ENCODE assay signal across 19 cellular contexts in genomic region chr14:85250369-85250768, GRCh38.
DNase-seq lines count a peak whose midpoint lies in the region; ATAC-seq, FAIRE-seq and TF ChIP-seq lines count a peak whose summit lies in the region.
"Had no signal": no experiment of that assay in that cellular context is flagged by ENCODE, and none has a peak within 500 bp of the region (broad histone marks: within the 10 kb centered on the region; RNA-seq: fewer than 3 reads in every experiment).

No MANE protein-coding gene starts in this region.

- no peak overlapping the region for H3K9ac ChIP-seq in endothelial cell of umbilical vein (replicated peaks; ENCODE audit: extremely low read depth, insufficient read depth, low read length)
- H3K9ac ChIP-seq: BLaER1 treated with 17β-estradiol and CSF1 and Interleukin-3, amounts not matched to agents 10 nM and 100 nM had no signal

- CTCF ChIA-PET in endothelial cell of umbilical vein (lab: Charles Lee) = interaction anchor here (0.6 kb wide), 1 partner anchor 88 kb away, joined by 3 read pairs; no protein-coding TSS in a partner anchor
- CTCF ChIA-PET in activated CD8-positive, alpha-beta T cell treated with anti-CD3 and anti-CD28 coated beads, Interleukin-2, amount 10 ng/mL, durations not matched to agents 7 days and 5 days (lab: Charles Lee) = no interaction called here

- no peaks in the 10 kb centered on the region for H3K27me3 Mint-ChIP-seq in progenitor cell of endocrine pancreas
- H3K27me3 Mint-ChIP-seq in activated CD8-positive, alpha-beta T cell treated with anti-CD3 and anti-CD28 coated beads, Interleukin-2, amount 10 ng/mL, durations not matched to agents 7 days and 5 days (ENCODE audit: low read depth) = no peaks in the 10 kb centered on the region
- H3K27me3 Mint-ChIP-seq: activated naive CD8-positive, alpha-beta T cell treated with anti-CD3 and anti-CD28 coated beads, Interleukin-2, amount 10 ng/mL, durations not matched to agents 7 days and 5 days; T-cell had no signal

- ATAC-seq in HG03095 (IDR thresholded peaks at IDR 0.05; ENCODE audit: unreplicated experiment) (no peak), mucosa of descending colon (no peak), GM18498 (IDR thresholded peaks at IDR 0.05; ENCODE audit: unreplicated experiment) (no peak)
- ATAC-seq in activated CD8-positive, alpha-beta T cell treated with anti-CD3 and anti-CD28 coated beads, Interleukin-2, amount 10 ng/mL, durations not matched to agents 7 days and 5 days = no peak
- ATAC-seq: PC-3; stimulated activated effector memory CD8-positive, alpha-beta T cell treated with anti-CD3 and anti-CD28 coated beads, Interleukin-12 subunit alpha, Interleukin-12 subunit beta, amount 100 ng/mL, for 72 hours; T-cell had no signal

- TF ChIP-seq POLR2A in endothelial cell of umbilical vein (IDR thresholded peaks at IDR 0.05; ENCODE audit: low read depth, low read length) = no peak

- peak overlapping the region; percentile 37 for H3K27ac Mint-ChIP-seq in progenitor cell of endocrine pancreas
- H3K27ac Mint-ChIP-seq in activated CD8-positive, alpha-beta T cell treated with anti-CD3 and anti-CD28 coated beads, Interleukin-2, amount 10 ng/mL, durations not matched to agents 7 days and 5 days = no peak overlapping the region
- H3K27ac Mint-ChIP-seq: activated naive CD8-positive, alpha-beta T cell treated with anti-CD3 and anti-CD28 coated beads, Interleukin-2, amount 10 ng/mL, durations not matched to agents 7 days and 5 days; stimulated activated effector memory CD8-positive, alpha-beta T cell treated with anti-CD3 and anti-CD28 coated beads, Interleukin-12 subunit alpha, Interleukin-12 subunit beta, amount 100 ng/mL, for 72 hours; T-cell had no signal

- no peaks in the 10 kb centered on the region for H3K27me3 ChIP-seq in endothelial cell of umbilical vein (ENCODE audit: control insufficient read depth in 2 of 2, insufficient read depth in 2 of 2, low read length in 2 of 2)
- H3K27me3 ChIP-seq: BLaER1 treated with 17β-estradiol and CSF1 and Interleukin-3, amounts not matched to agents 10 nM and 100 nM; upper lobe of left lung had no signal

- no peaks in the 10 kb centered on the region for H3K9me3 ChIP-seq in endothelial cell of umbilical vein (replicated peaks; ENCODE audit: control insufficient read depth, insufficient read depth, low read length)
- no peaks in the 10 kb centered on the region for H3K9me3 ChIP-seq in mucosa of descending colon
- H3K9me3 ChIP-seq: upper lobe of left lung had no signal

- no peaks in the 10 kb centered on the region for H3K79me2 ChIP-seq in endothelial cell of umbilical vein (ENCODE audit: control insufficient read depth, insufficient read depth, low read length)

- TF ChIP-seq CTCF in endothelial cell of umbilical vein (IDR thresholded peaks at IDR 0.05; ENCODE audit: extremely low read depth in 1 of 2, insufficient read depth in 1 of 2, low read depth in 1 of 2, low read length in 2 of 2) = no peak
- TF ChIP-seq CTCF in progenitor cell of endocrine pancreas (IDR thresholded peaks at IDR 0.05; ENCODE audit: unreplicated experiment) = no peak
- TF ChIP-seq CTCF in mucosa of descending colon (IDR thresholded peaks at IDR 0.05) = no peak

- no peak overlapping the region for H3K4me3 Mint-ChIP-seq in progenitor cell of endocrine pancreas (ENCODE audit: low read depth)
- H3K4me3 Mint-ChIP-seq in activated CD8-positive, alpha-beta T cell treated with anti-CD3 and anti-CD28 coated beads, Interleukin-2, amount 10 ng/mL, durations not matched to agents 7 days and 5 days = no peak overlapping the region
- H3K4me3 Mint-ChIP-seq: activated naive CD8-positive, alpha-beta T cell treated with anti-CD3 and anti-CD28 coated beads, Interleukin-2, amount 10 ng/mL, durations not matched to agents 7 days and 5 days; stimulated activated effector memory CD8-positive, alpha-beta T cell treated with anti-CD3 and anti-CD28 coated beads, Interleukin-12 subunit alpha, Interleukin-12 subunit beta, amount 100 ng/mL, for 72 hours; T-cell had no signal

- H3K27ac ChIP-seq in endothelial cell of umbilical vein (ENCODE audit: insufficient read depth, low read depth, low read length) = peak overlapping the region; percentile 2
- H3K27ac ChIP-seq: BLaER1 treated with 17β-estradiol and CSF1 and Interleukin-3, amounts not matched to agents 10 nM and 100 nM; epithelial cell of prostate; upper lobe of left lung had no signal

- peak; percentile 42 for DNase-seq in OCI-M1 (lab: John Stamatoyannopoulos, UW)
- peak; percentile 78 for DNase-seq in endothelial cell of umbilical vein (ENCODE audit: low read depth, low spot score)
- DNase-seq in progenitor cell of endocrine pancreas (ENCODE audit: low spot score, unreplicated experiment) = no peak
- no peak for DNase-seq in activated CD8-positive, alpha-beta T cell treated with anti-CD3 and anti-CD28 coated beads, Interleukin-2, amount 10 ng/mL, durations not matched to agents 7 days and 5 days
- DNase-seq in mucosa of descending colon = no peak
- DNase-seq: activated CD4-positive, CD25-positive, alpha-beta regulatory T cell treated with anti-CD3 and anti-CD28 coated beads, Interleukin-2, amount 50 U/mL, for 72 hours; activated naive CD8-positive, alpha-beta T cell treated with anti-CD3 and anti-CD28 coated beads, Interleukin-2, amount 10 ng/mL, durations not matched to agents 7 days and 5 days; central memory CD4-positive, alpha-beta T cell; head of caudate nucleus; MM.1S; PC-3; T-cell; upper lobe of left lung had no signal

- no TSS peak for BruUV-seq in endothelial cell of umbilical vein (replicated peaks; lab: Mats Ljungman, UMichigan)

- TF ChIP-seq RAD21 in Ishikawa (IDR thresholded peaks at IDR 0.05; ENCODE audit: low read depth) = no peak

- no peaks in the 10 kb centered on the region for H4K20me1 ChIP-seq in endothelial cell of umbilical vein (replicated peaks; ENCODE audit: control insufficient read depth, extremely low read depth, insufficient read depth, low read length)
- H4K20me1 ChIP-seq: BLaER1 treated with 17β-estradiol and CSF1 and Interleukin-3, amounts not matched to agents 10 nM and 100 nM had no signal

- dilution Hi-C loops in endothelial cell of umbilical vein (cut with MboI; ENCODE audit: extremely low pct_ligation_motif_present, low sequenced_read_pairs) = no loop called here

- H3K4me3 ChIP-seq in endothelial cell of umbilical vein (replicated peaks in 1 of 3; ENCODE audit: insufficient read depth in 1 of 3, low read depth in 1 of 3, low read length in 3 of 3) (no peak overlapping the region), mucosa of descending colon (no peak overlapping the region)
- H3K4me3 ChIP-seq: BLaER1 treated with 17β-estradiol and CSF1 and Interleukin-3, amounts not matched to agents 10 nM and 100 nM; upper lobe of left lung had no signal

- TF ChIP-seq EP300 in Ishikawa (IDR thresholded peaks at IDR 0.05; ENCODE audit: borderline replicate concordance) = peak; percentile 59; the same call in 1 of the 2 replicates

- H3K4me1 ChIP-seq in endothelial cell of umbilical vein (ENCODE audit: control insufficient read depth, extremely low read depth, insufficient read depth, low read length) (peaks cover 19% of the 10 kb centered on the region), mucosa of descending colon (ENCODE audit: low read depth) (no peaks in the 10 kb centered on the region)
- H3K4me1 ChIP-seq: BLaER1 treated with 17β-estradiol and CSF1 and Interleukin-3, amounts not matched to agents 10 nM and 100 nM had no signal

- H2AFZ ChIP-seq in endothelial cell of umbilical vein (ENCODE audit: low read depth, low read length) = no peak overlapping the region

- peak overlapping the region; percentile 3 for H3K4me2 ChIP-seq in endothelial cell of umbilical vein (ENCODE audit: insufficient read depth, low read length)
- H3K4me2 ChIP-seq: BLaER1 treated with 17β-estradiol and CSF1 and Interleukin-3, amounts not matched to agents 10 nM and 100 nM had no signal

- peaks cover 3% of the 10 kb centered on the region for H3K9me3 Mint-ChIP-seq in progenitor cell of endocrine pancreas (ENCODE audit: low read depth)
- peaks cover 6% of the 10 kb centered on the region for H3K9me3 Mint-ChIP-seq in activated CD8-positive, alpha-beta T cell treated with anti-CD3 and anti-CD28 coated beads, Interleukin-2, amount 10 ng/mL, durations not matched to agents 7 days and 5 days (ENCODE audit: insufficient read depth)

- H3K9me1 ChIP-seq in endothelial cell of umbilical vein (replicated peaks; ENCODE audit: control insufficient read depth, extremely low read depth, insufficient read depth, low read length) = no peaks in the 10 kb centered on the region

- intact Hi-C loops in endothelial cell of umbilical vein (cut with micrococcal nuclease) = loop anchor here (2.0 to 5.0 kb wide), 2 partner anchors 222 to 278 kb away; no protein-coding TSS in a partner anchor
- intact Hi-C loops in mucosa of descending colon (cut with DNase I, micrococcal nuclease) = no loop called here

- H3K36me3 Mint-ChIP-seq in progenitor cell of endocrine pancreas (ENCODE audit: insufficient read depth) = no peaks in the 10 kb centered on the region
- H3K36me3 Mint-ChIP-seq in activated CD8-positive, alpha-beta T cell treated with anti-CD3 and anti-CD28 coated beads, Interleukin-2, amount 10 ng/mL, durations not matched to agents 7 days and 5 days (ENCODE audit: low read depth) = no peaks in the 10 kb centered on the region
- H3K36me3 Mint-ChIP-seq: activated naive CD8-positive, alpha-beta T cell treated with anti-CD3 and anti-CD28 coated beads, Interleukin-2, amount 10 ng/mL, durations not matched to agents 7 days and 5 days; stimulated activated effector memory CD8-positive, alpha-beta T cell treated with anti-CD3 and anti-CD28 coated beads, Interleukin-12 subunit alpha, Interleukin-12 subunit beta, amount 100 ng/mL, for 72 hours; T-cell had no signal

- POLR2A ChIA-PET in endothelial cell of umbilical vein (lab: Charles Lee) = no interaction called here
- POLR2A ChIA-PET in activated CD8-positive, alpha-beta T cell treated with anti-CD3 and anti-CD28 coated beads, Interleukin-2, amount 10 ng/mL, durations not matched to agents 7 days and 5 days (lab: Charles Lee) = no interaction called here

- no peak for FAIRE-seq in endothelial cell of umbilical vein (lab: Jason Lieb, UNC)

- peaks cover 17% of the 10 kb centered on the region for H3K4me1 Mint-ChIP-seq in progenitor cell of endocrine pancreas (ENCODE audit: low read depth)
- H3K4me1 Mint-ChIP-seq in activated CD8-positive, alpha-beta T cell treated with anti-CD3 and anti-CD28 coated beads, Interleukin-2, amount 10 ng/mL, durations not matched to agents 7 days and 5 days (ENCODE audit: low read depth) = no peaks in the 10 kb centered on the region
- H3K4me1 Mint-ChIP-seq: activated naive CD8-positive, alpha-beta T cell treated with anti-CD3 and anti-CD28 coated beads, Interleukin-2, amount 10 ng/mL, durations not matched to agents 7 days and 5 days; stimulated activated effector memory CD8-positive, alpha-beta T cell treated with anti-CD3 and anti-CD28 coated beads, Interleukin-12 subunit alpha, Interleukin-12 subunit beta, amount 100 ng/mL, for 72 hours; T-cell had no signal

- no peaks in the 10 kb centered on the region for H3K36me3 ChIP-seq in endothelial cell of umbilical vein (ENCODE audit: control insufficient read depth in 2 of 2, extremely low read depth in 1 of 2, insufficient read depth in 2 of 2, low read length in 2 of 2)
- no peaks in the 10 kb centered on the region for H3K36me3 ChIP-seq in mucosa of descending colon (ENCODE audit: low read depth)
- H3K36me3 ChIP-seq: BLaER1 treated with 17β-estradiol and CSF1 and Interleukin-3, amounts not matched to agents 10 nM and 100 nM; upper lobe of left lung had no signal

Comparison
In these comparisons a context has a peak if more than half of its experiments do, and no peak if none do; other contexts are left out.
1. DNase-seq: peak in OCI-M1 (single experiment) and endothelial cell of umbilical vein (single experiment); none in progenitor cell of endocrine pancreas (single experiment), activated CD8-positive, alpha-beta T cell treated with anti-CD3 and anti-CD28 coated beads, Interleukin-2, amount 10 ng/mL, durations not matched to agents 7 days and 5 days (single experiment) and mucosa of descending colon (0 of 3).